Comparison of ENCODE assay signal across 28 cellular contexts in genomic region chr1:208931936-208932335, GRCh38.
"Had no signal": no experiment of that assay in that cellular context is flagged by ENCODE, and none has a peak within 500 bp of the region (broad histone marks: within the 10 kb centered on the region; RNA-seq: fewer than 3 reads in every experiment).

No MANE protein-coding gene starts in this region.

- H3K4me1 Mint-ChIP-seq: naive thymus-derived CD8-positive, alpha-beta T cell; stimulated activated effector memory CD8-positive, alpha-beta T cell treated with anti-CD3 and anti-CD28 coated beads, Interleukin-12 subunit alpha, Interleukin-12 subunit beta, amount 100 ng/mL, for 72 hours; stimulated activated naive B cell treated with anti-CD40 and anti-IgM and Interleukin-4, amounts not matched to agents 10 μg/mL and 1 μg/mL and 100 μg/mL, for 72 hours had no signal

- H3K27ac ChIP-seq: neutrophil, pancreas, prostate gland, right atrium auricular region, right lobe of liver, sigmoid colon, stomach, thoracic aorta, thyroid gland, tibial nerve, upper lobe of right lung, uterus had no signal

- H3K4me3 Mint-ChIP-seq: naive thymus-derived CD8-positive, alpha-beta T cell; natural killer cell treated with Interleukin-12 subunit alpha and Interleukin-12 subunit beta and Interleukin-15 and Interleukin-18, amount 100 ng/mL, for 72 hours; nephron progenitor cell; neural crest cell; stimulated activated effector memory CD8-positive, alpha-beta T cell treated with anti-CD3 and anti-CD28 coated beads, Interleukin-12 subunit alpha, Interleukin-12 subunit beta, amount 100 ng/mL, for 72 hours; stimulated activated naive B cell treated with anti-CD40 and anti-IgM and Interleukin-4, amounts not matched to agents 10 μg/mL and 1 μg/mL and 100 μg/mL, for 72 hours; stimulated activated naive CD8-positive, alpha-beta T cell treated with anti-CD3 and anti-CD28 coated beads, Interleukin-15, Interleukin-2, amounts not matched to agents 100 ng/mL and 50 ng/mL, for 24 hours; type B pancreatic cell had no signal

- H3K4me3 ChIP-seq: pancreas, prostate gland, right atrium auricular region, right lobe of liver, sigmoid colon, stomach, thoracic aorta, thyroid gland, tibial nerve, upper lobe of right lung, uterus had no signal

- H3K9me3 ChIP-seq: neutrophil, pancreas, prostate gland, right atrium auricular region, right lobe of liver, sigmoid colon, stomach, thoracic aorta, thyroid gland, tibial nerve, upper lobe of right lung, uterus had no signal

- ATAC-seq: naive thymus-derived CD8-positive, alpha-beta T cell; natural killer cell treated with Interleukin-12 subunit alpha and Interleukin-12 subunit beta and Interleukin-15 and Interleukin-18, amount 100 ng/mL, for 72 hours; pancreas; right lobe of liver; stimulated activated effector memory CD8-positive, alpha-beta T cell treated with anti-CD3 and anti-CD28 coated beads, Interleukin-12 subunit alpha, Interleukin-12 subunit beta, amount 100 ng/mL, for 72 hours; stimulated activated naive B cell treated with anti-CD40 and anti-IgM and Interleukin-4, amounts not matched to agents 10 μg/mL and 1 μg/mL and 100 μg/mL, for 72 hours; upper lobe of right lung had no signal

- H3K36me3 ChIP-seq: neutrophil, pancreas, prostate gland, right atrium auricular region, right lobe of liver, sigmoid colon, stomach, thoracic aorta, thyroid gland, tibial nerve, upper lobe of right lung, uterus had no signal

- H3K36me3 Mint-ChIP-seq: naive thymus-derived CD8-positive, alpha-beta T cell; natural killer cell treated with Interleukin-12 subunit alpha and Interleukin-12 subunit beta and Interleukin-15 and Interleukin-18, amount 100 ng/mL, for 72 hours; stimulated activated effector memory CD8-positive, alpha-beta T cell treated with anti-CD3 and anti-CD28 coated beads, Interleukin-12 subunit alpha, Interleukin-12 subunit beta, amount 100 ng/mL, for 72 hours; stimulated activated naive B cell treated with anti-CD40 and anti-IgM and Interleukin-4, amounts not matched to agents 10 μg/mL and 1 μg/mL and 100 μg/mL, for 72 hours; type B pancreatic cell had no signal

- FAIRE-seq: pancreas, small intestine had no signal

- H3K4me1 ChIP-seq: pancreas, prostate gland, right atrium auricular region, right lobe of liver, sigmoid colon, stomach, thyroid gland, tibial nerve, upper lobe of right lung, uterus had no signal

- H3K27ac Mint-ChIP-seq: naive thymus-derived CD8-positive, alpha-beta T cell; natural killer cell treated with Interleukin-12 subunit alpha and Interleukin-12 subunit beta and Interleukin-15 and Interleukin-18, amount 100 ng/mL, for 72 hours; stimulated activated effector memory CD8-positive, alpha-beta T cell treated with anti-CD3 and anti-CD28 coated beads, Interleukin-12 subunit alpha, Interleukin-12 subunit beta, amount 100 ng/mL, for 72 hours; stimulated activated naive B cell treated with anti-CD40 and anti-IgM and Interleukin-4, amounts not matched to agents 10 μg/mL and 1 μg/mL and 100 μg/mL, for 72 hours; stimulated activated naive CD8-positive, alpha-beta T cell treated with anti-CD3 and anti-CD28 coated beads, Interleukin-15, Interleukin-2, amounts not matched to agents 100 ng/mL and 50 ng/mL, for 24 hours; type B pancreatic cell had no signal

- H3K27me3 Mint-ChIP-seq: stimulated activated naive B cell treated with anti-CD40 and anti-IgM and Interleukin-4, amounts not matched to agents 10 μg/mL and 1 μg/mL and 100 μg/mL, for 72 hours had no signal

- DNase-seq: naive thymus-derived CD8-positive, alpha-beta T cell; nephron progenitor cell; nucleus accumbens; pancreas; retina; right lobe of liver; sigmoid colon; small intestine; stimulated activated CD4-positive, alpha-beta T cell treated with anti-CD3 and anti-CD28 coated beads, Interleukin-15, amount 100 ng/mL, for 24 hours; stimulated activated CD4-positive, alpha-beta T cell treated with anti-CD3 and anti-CD28 coated beads, Interleukin-2, amount 100 ng/mL, for 24 hours; stimulated activated CD4-positive, alpha-beta T cell treated with anti-CD3 and anti-CD28 coated beads, Interleukin-2, amount 100 ng/mL, for 48 hours; stimulated activated CD4-positive, alpha-beta T cell treated with anti-CD3 and anti-CD28 coated beads, Interleukin-4, amount 100 ng/mL, for 24 hours; stimulated activated naive B cell treated with anti-CD40 and anti-IgM and Interleukin-4, amounts not matched to agents 10 μg/mL and 1 μg/mL and 100 μg/mL, for 72 hours; stimulated activated naive CD4-positive, alpha-beta T cell treated with Interleukin-2 at 50 U/mL for 16 hours; stomach; thyroid gland; upper lobe of right lung; uterus had no signal

- H3K9me3 Mint-ChIP-seq: stimulated activated naive CD8-positive, alpha-beta T cell treated with anti-CD3 and anti-CD28 coated beads, Interleukin-15, Interleukin-2, amounts not matched to agents 100 ng/mL and 50 ng/mL, for 24 hours had no signal

- H3K27me3 ChIP-seq: neutrophil, pancreas, right atrium auricular region, right lobe of liver, sigmoid colon, stomach, thyroid gland, tibial nerve, upper lobe of right lung, uterus had no signal
